20 cellular contexts compared by ENCODE assay signal in the genomic region with DNA sequence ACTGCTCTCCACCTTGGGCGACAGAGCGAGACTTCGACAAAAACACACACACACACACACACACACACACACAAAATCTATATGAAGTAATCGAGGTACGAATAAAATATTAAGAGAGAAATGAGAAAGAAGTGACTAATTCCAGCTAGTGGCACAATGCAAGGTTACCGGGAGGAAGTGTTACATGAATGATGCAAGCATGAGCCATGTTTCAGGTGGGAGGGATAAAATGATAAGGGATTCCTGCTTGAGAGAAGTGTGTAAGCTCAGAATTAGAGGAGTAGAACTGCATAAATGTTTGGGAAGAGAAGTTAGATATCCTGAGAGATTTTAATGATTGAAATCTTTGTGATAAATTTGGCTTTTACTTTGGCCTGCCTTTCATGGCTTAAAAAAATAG. TPM values are rescaled to one million over a fixed set of nuclear protein-coding genes. Genes with fewer than 3 reads are reported as not detected.
"Had no signal": no experiment of that assay in that cellular context is flagged by ENCODE, and none has a peak within 500 bp of the region (broad histone marks: within the 10 kb centered on the region; RNA-seq: fewer than 3 reads in every experiment).

No MANE protein-coding gene starts in this region.

- H3K27me3 Mint-ChIP-seq: progenitor cell of endocrine pancreas, type B pancreatic cell had no signal

- H3K4me1 Mint-ChIP-seq: nephron had no signal

- H3K36me3 Mint-ChIP-seq: type B pancreatic cell had no signal

- DNase-seq: activated CD8-positive, alpha-beta T cell treated with anti-CD3 and anti-CD28 coated beads for 36 hours; activated effector memory CD4-positive, alpha-beta T cell treated with Interleukin-2 at 50 U/mL for 16 hours; activated naive CD4-positive, alpha-beta T cell treated with anti-CD3 and anti-CD28 coated beads, Interleukin-2, amount 50 U/mL, for 16 hours; activated T-cell treated with anti-CD3 and anti-CD28 coated beads, Interleukin-2, amount 50 U/mL, for 4 hours; colonic mucosa; foreskin fibroblast; glutamatergic neuron; kidney glomerular epithelial cell; left ventricle myocardium superior; occipital lobe; right cardiac atrium; T-helper 1 cell had no signal

- H3K9me3 Mint-ChIP-seq: activated T-cell treated with anti-CD3 and anti-CD28 coated beads, Interleukin-2, amount 50 U/mL, for 4 hours; stimulated activated naive CD8-positive, alpha-beta T cell treated with anti-CD3 and anti-CD28 coated beads, Interleukin-15, Interleukin-2, amounts not matched to agents 100 ng/mL and 50 ng/mL, for 24 hours had no signal

- ATAC-seq: activated CD8-positive, alpha-beta T cell treated with anti-CD3 and anti-CD28 coated beads for 36 hours; activated T-cell treated with anti-CD3 and anti-CD28 coated beads, Interleukin-2, amount 50 U/mL, for 4 hours; left ventricle myocardium superior; right cardiac atrium had no signal

- H3K4me3 Mint-ChIP-seq: activated CD8-positive, alpha-beta T cell treated with anti-CD3 and anti-CD28 coated beads for 36 hours; activated T-cell treated with anti-CD3 and anti-CD28 coated beads, Interleukin-2, amount 50 U/mL, for 4 hours; nephron; stimulated activated naive CD8-positive, alpha-beta T cell treated with anti-CD3 and anti-CD28 coated beads, Interleukin-15, Interleukin-2, amounts not matched to agents 100 ng/mL and 50 ng/mL, for 24 hours; type B pancreatic cell had no signal

- H3K4me3 ChIP-seq: colonic mucosa, esophagus muscularis mucosa, skin epidermis had no signal

- H3K27ac Mint-ChIP-seq: activated CD8-positive, alpha-beta T cell treated with anti-CD3 and anti-CD28 coated beads for 36 hours; nephron; progenitor cell of endocrine pancreas; stimulated activated naive CD8-positive, alpha-beta T cell treated with anti-CD3 and anti-CD28 coated beads, Interleukin-15, Interleukin-2, amounts not matched to agents 100 ng/mL and 50 ng/mL, for 24 hours; type B pancreatic cell had no signal

RNA-seq across cellular contexts. Expression of a gene that starts 18.8 kb away (rescaled TPM):
- total RNA-seq: activated CD8-positive, alpha-beta T cell treated with anti-CD3 and anti-CD28 coated beads for 36 hours; activated T-cell treated with anti-CD3 and anti-CD28 coated beads, Interleukin-2, amount 50 U/mL, for 4 hours; mesenteric fat pad had no signal
- polyA plus RNA-seq: adipose tissue had no signal
